In the genomic region with DNA sequence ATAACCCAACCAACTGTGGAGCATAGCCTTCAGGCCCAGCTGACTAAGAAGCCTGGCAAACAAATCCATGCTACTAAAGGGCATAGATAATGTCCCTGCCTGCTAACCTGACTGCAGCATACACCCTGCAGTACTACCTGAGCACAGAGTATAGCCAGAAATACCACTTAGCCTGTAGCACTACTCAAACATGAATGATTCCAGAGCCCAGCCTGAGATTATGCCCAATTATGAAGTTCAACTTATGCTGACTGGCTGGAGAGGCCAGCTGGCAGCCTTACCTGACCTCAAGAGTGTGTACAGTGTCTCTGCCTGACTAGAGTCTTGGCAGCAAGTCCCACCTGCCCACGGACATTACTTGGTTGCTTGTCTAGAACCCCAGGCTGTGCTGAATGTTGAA, we compare ENCODE assay signal across 14 cellular contexts.
DNase-seq lines count a peak whose midpoint lies in the region; ATAC-seq and TF ChIP-seq lines count a peak whose summit lies in the region.
"Had no signal": no experiment of that assay in that cellular context is flagged by ENCODE, and none has a peak within 500 bp of the region (broad histone marks: within the 10 kb centered on the region; RNA-seq: fewer than 3 reads in every experiment).

No MANE protein-coding gene starts in this region.

- H3K27ac ChIP-seq in left lung = no peak overlapping the region
- H3K27ac ChIP-seq in upper lobe of right lung = no peak overlapping the region
- H3K27ac ChIP-seq: 22Rv1 had no signal

- H3K9me3 ChIP-seq in left lung (no peaks in the 10 kb centered on the region), upper lobe of right lung (no peaks in the 10 kb centered on the region)

- peak; percentile 22 for ATAC-seq in Right ventricle myocardium superior (ENCODE audit: poor library complexity)
- ATAC-seq in Right ventricle myocardium inferior = no peak
- peak; percentile 100 for ATAC-seq in left lung
- peak; percentile 94 for ATAC-seq in upper lobe of right lung
- ATAC-seq in HG03520 (IDR thresholded peaks at IDR 0.05; ENCODE audit: unreplicated experiment) = no peak
- ATAC-seq: CD8-positive, alpha-beta T cell; HCT116 had no signal

- intact Hi-C loops in Right ventricle myocardium superior (cut with DNase I) = no loop called here
- intact Hi-C loops in Right ventricle myocardium inferior (cut with DNase I) = no loop called here
- intact Hi-C loops in left lung (cut with DNase I) = no loop called here
- intact Hi-C loops in upper lobe of right lung (cut with DNase I) = no loop called here

- no peak overlapping the region for H3K4me3 ChIP-seq in left lung
- H3K4me3 ChIP-seq in upper lobe of right lung = no peak overlapping the region

- H3K36me3 ChIP-seq in left lung (no peaks in the 10 kb centered on the region), upper lobe of right lung (no peaks in the 10 kb centered on the region)

- no peaks in the 10 kb centered on the region for H3K27me3 ChIP-seq in left lung
- no peaks in the 10 kb centered on the region for H3K27me3 ChIP-seq in upper lobe of right lung

- H3K4me1 ChIP-seq in left lung = no peaks in the 10 kb centered on the region
- H3K4me1 ChIP-seq in upper lobe of right lung = no peaks in the 10 kb centered on the region

- TF ChIP-seq CTCF in left lung (IDR thresholded peaks at IDR 0.05) (no peak), upper lobe of right lung (IDR thresholded peaks at IDR 0.05) (no peak)

- DNase-seq in DMS 273 (lab: John Stamatoyannopoulos, UW; ENCODE audit: unreplicated experiment) = peak; percentile 3
- no peak for DNase-seq in DMS 273 treated with DMSO at 0.1 percent for 48 hours (lab: John Stamatoyannopoulos, UW)
- no peak for DNase-seq in Right ventricle myocardium superior
- DNase-seq in Right ventricle myocardium inferior (ENCODE audit: missing footprints) = no peak
- DNase-seq in left lung = peak; percentile 25 to 65
- peak; percentile 71 for DNase-seq in upper lobe of right lung
- DNase-seq in activated CD8-positive, alpha-beta memory T cell treated with anti-CD3 and anti-CD28 coated beads for 24 hours = no peak
- DNase-seq: CD8-positive, alpha-beta T cell; COR-L47; DND-41; GF-D8 had no signal

Comparison
In these comparisons a context has a peak if more than half of its experiments do, and no peak if none do; other contexts are left out.
1. DNase-seq: peak in DMS 273 (single experiment), left lung (2 of 2) and upper lobe of right lung (single experiment); none in DMS 273 treated with DMSO at 0.1 percent for 48 hours (single experiment), Right ventricle myocardium superior (single experiment), Right ventricle myocardium inferior (single experiment) and activated CD8-positive, alpha-beta memory T cell treated with anti-CD3 and anti-CD28 coated beads for 24 hours (single experiment).
2. ATAC-seq: peak in Right ventricle myocardium superior (single experiment), left lung (single experiment) and upper lobe of right lung (single experiment); none in Right ventricle myocardium inferior (single experiment) and HG03520 (single experiment).